In the genomic region with DNA sequence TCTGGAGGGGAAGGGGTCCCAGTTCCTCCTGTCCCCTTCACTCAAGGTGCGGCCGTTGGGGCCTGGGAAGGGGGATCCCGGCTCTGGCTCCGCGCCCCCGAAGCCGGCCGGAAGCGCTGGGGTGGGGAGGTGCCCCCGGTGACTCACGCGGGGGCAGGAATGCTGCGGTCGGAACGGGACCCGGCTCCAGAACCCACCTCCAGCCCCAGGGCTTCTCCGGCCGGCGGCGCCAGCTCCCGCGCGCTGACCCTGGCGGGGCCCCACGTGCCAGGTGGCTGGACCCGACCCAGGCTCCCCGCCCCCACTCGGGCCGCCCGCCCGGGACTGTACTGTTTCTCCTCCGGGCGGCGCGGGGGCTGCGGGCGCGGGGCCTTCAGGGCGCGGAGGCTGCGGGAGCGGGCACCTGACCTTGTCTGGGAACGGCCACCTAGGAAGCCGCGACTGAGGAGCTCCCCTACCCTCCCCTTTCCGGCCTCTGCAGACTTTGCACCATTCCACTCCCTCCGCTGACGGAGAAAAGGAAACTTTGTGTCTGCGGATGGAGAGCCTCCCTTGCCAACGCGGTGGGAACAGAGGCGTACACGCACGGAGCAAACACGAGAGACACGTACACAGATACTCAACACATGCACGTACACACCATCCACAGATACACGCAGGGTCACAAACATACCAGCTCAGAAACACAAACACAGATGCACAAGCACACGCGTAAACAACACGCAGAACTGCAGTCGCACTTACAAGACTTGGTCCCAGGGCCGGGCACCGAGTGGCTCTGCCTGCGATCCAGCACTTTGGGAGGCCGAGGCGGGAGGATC, we compare ENCODE assay signal across 8 cellular contexts. TPM values are rescaled to one million over a fixed set of nuclear protein-coding genes. Genes with fewer than 3 reads are reported as not detected.
DNase-seq lines count a peak whose midpoint lies in the region; ATAC-seq, FAIRE-seq and TF ChIP-seq lines count a peak whose summit lies in the region.

No MANE protein-coding gene starts in this region.

- peak overlapping the region; percentile 80 for H3K27ac Mint-ChIP-seq in T-helper 1 cell treated with Interleukin-12 subunit alpha and Interleukin-12 subunit beta and Interleukin-4 antibody, amounts not matched to agents 30 μg/mL and 1 μg/mL, for 36 hours

- no peaks in the 10 kb centered on the region for H3K36me3 ChIP-seq in GM12878 (ENCODE audit: control insufficient read depth in 2 of 2, insufficient read depth in 2 of 2, low read length in 1 of 2)
- 0 out of 2 replicates have a peak, but pooled peaks cover 2% of the 10 kb centered on the region for H3K36me3 ChIP-seq in iPS DF 6.9 (ENCODE audit: control insufficient read depth, insufficient read depth, low read length)

- POLR2A ChIA-PET in GM12878 (lab: Charles Lee): no interaction called here

- no peak for TF ChIP-seq POLR2A in GM12878 (IDR thresholded peaks at IDR 0.05; ENCODE audit: low read depth, low read length)

- H3K9ac ChIP-seq in GM12878 (ENCODE audit: control insufficient read depth, insufficient read depth, low read length): no peak overlapping the region

- no peak for ATAC-seq in GM12878
- ATAC-seq in GM18867 (IDR thresholded peaks at IDR 0.05; ENCODE audit: unreplicated experiment): no peak
- no peak for ATAC-seq in HG02623 (IDR thresholded peaks at IDR 0.05; ENCODE audit: unreplicated experiment)

- H3K4me1 ChIP-seq in GM12878 (ENCODE audit: control insufficient read depth, insufficient read depth, low read length): no peaks in the 10 kb centered on the region
- peaks cover 7% of the 10 kb centered on the region; the same call in 1 of the 2 replicates for H3K4me1 ChIP-seq in iPS DF 6.9 (ENCODE audit: control insufficient read depth, insufficient read depth, low read length)

- H3K4me1 Mint-ChIP-seq in T-helper 1 cell treated with Interleukin-12 subunit alpha and Interleukin-12 subunit beta and Interleukin-4 antibody, amounts not matched to agents 30 μg/mL and 1 μg/mL, for 36 hours (ENCODE audit: low read depth): peaks cover 13% of the 10 kb centered on the region

- H3K79me2 ChIP-seq in GM12878 (ENCODE audit: control insufficient read depth, insufficient read depth, low read length): no peaks in the 10 kb centered on the region

- no peaks in the 10 kb centered on the region for H3K9me3 Mint-ChIP-seq in T-helper 1 cell treated with Interleukin-12 subunit alpha and Interleukin-12 subunit beta and Interleukin-4 antibody, amounts not matched to agents 30 μg/mL and 1 μg/mL, for 36 hours

- no peak overlapping the region for H3K4me3 ChIP-seq in GM12878
- H3K4me3 ChIP-seq in iPS DF 6.9 (ENCODE audit: low read length): peak overlapping the region; percentile 16; the same call in 1 of the 2 replicates
- H3K4me3 ChIP-seq in retinal pigment epithelial cell (ENCODE audit: low read length): peak overlapping the region; percentile 30

- H3K27me3 ChIP-seq in GM12878 (replicated peaks in 1 of 2; ENCODE audit: control insufficient read depth in 2 of 2, insufficient read depth in 2 of 2, low read length in 1 of 2) (peaks cover 0 to 3% of the 10 kb centered on the region in 2 experiments; a peak in 2 of 4 replicates), iPS DF 6.9 (ENCODE audit: control insufficient read depth, insufficient read depth, low read length) (no peaks in the 10 kb centered on the region)

- peak; percentile 96 for DNase-seq in GM03348 (ENCODE audit: low spot score)
- no peak for DNase-seq in GM12878 (ENCODE audit: low read depth, low spot score)
- no peak for DNase-seq in iPS DF 6.9 (ENCODE audit: low read depth, low spot score)
- peak; percentile 65 for DNase-seq in retinal pigment epithelial cell (ENCODE audit: low read depth)
- no peak for DNase-seq in NOMO-1 (lab: John Stamatoyannopoulos, UW; ENCODE audit: unreplicated experiment in 2 of 2)

- H3K9me3 ChIP-seq in GM12878 (replicated peaks; ENCODE audit: control insufficient read depth, insufficient read depth, low read length) (no peaks in the 10 kb centered on the region), iPS DF 6.9 (ENCODE audit: control insufficient read depth, insufficient read depth, low read length) (no peaks in the 10 kb centered on the region)

- peaks cover 20% of the 10 kb centered on the region for H3K27me3 Mint-ChIP-seq in T-helper 1 cell treated with Interleukin-12 subunit alpha and Interleukin-12 subunit beta and Interleukin-4 antibody, amounts not matched to agents 30 μg/mL and 1 μg/mL, for 36 hours (ENCODE audit: low read depth)

- SMC1A ChIA-PET in GM12878 (lab: Charles Lee; ENCODE audit: uncharacterized antibody, unreplicated experiment): no interaction called here

- TF ChIP-seq CTCF in GM12878 (IDR thresholded peaks at IDR 0.05 in 2 of 3, conservative IDR thresholded peaks at IDR 0.05 in 1 of 3; ENCODE audit: control insufficient read depth in 2 of 3, extremely low read depth in 1 of 3, insufficient read depth in 1 of 3, low read depth in 3 of 3, low read length in 3 of 3) (no peak), retinal pigment epithelial cell (conservative IDR thresholded peaks at IDR 0.05; ENCODE audit: low read depth, low read length) (no peak)

- H3K27ac ChIP-seq in GM12878 (ENCODE audit: control insufficient read depth, insufficient read depth) (no peak overlapping the region), iPS DF 6.9 (ENCODE audit: low read length) (no peak overlapping the region)

- H3K36me3 Mint-ChIP-seq in T-helper 1 cell treated with Interleukin-12 subunit alpha and Interleukin-12 subunit beta and Interleukin-4 antibody, amounts not matched to agents 30 μg/mL and 1 μg/mL, for 36 hours (ENCODE audit: low read depth): no peaks in the 10 kb centered on the region

- H4K20me1 ChIP-seq in GM12878 (ENCODE audit: control insufficient read depth, insufficient read depth): no peaks in the 10 kb centered on the region

- H3K4me2 ChIP-seq in GM12878 (ENCODE audit: control insufficient read depth, insufficient read depth): no peak overlapping the region

- in situ Hi-C loops in GM12878 (cut with MboI): no loop called here

- peak; percentile 44 for FAIRE-seq in GM12878 (lab: Jason Lieb, UNC)

- RAD21 ChIA-PET in GM12878 (lab: Charles Lee; ENCODE audit: unreplicated experiment): no interaction called here

- intact Hi-C loops in GM12878 (cut with micrococcal nuclease; ENCODE audit: unreplicated experiment): no loop called here

- 16% methylated on average over 37 of the region's 67 CpGs for WGBS in GM12878 (ENCODE audit: insufficient coverage, insufficient replicate concordance, low lambda C conversion rate, missing lambda C conversion rate)
- no CpG with 5 or more reads among the region's 67 CpGs for WGBS in iPS DF 6.9 (ENCODE audit: insufficient coverage, insufficient read length)

- no peak for TF ChIP-seq RAD21 in GM12878 (IDR thresholded peaks at IDR 0.05; ENCODE audit: insufficient read depth, low read depth, low read length)

- H3K4me3 Mint-ChIP-seq in T-helper 1 cell treated with Interleukin-12 subunit alpha and Interleukin-12 subunit beta and Interleukin-4 antibody, amounts not matched to agents 30 μg/mL and 1 μg/mL, for 36 hours: peak overlapping the region; percentile 89

- TF ChIP-seq EP300 in GM12878 (IDR thresholded peaks at IDR 0.05; ENCODE audit: borderline replicate concordance in 1 of 2, control insufficient read depth in 1 of 2, low read depth in 2 of 2, low read length in 2 of 2): no peak

- CTCF ChIA-PET in GM12878 (lab: Yijun Ruan, JAX): interaction anchor here (1.3 kb wide), 1 partner anchor 21 kb away, joined by 3 read pairs; no protein-coding TSS in a partner anchor

- no TSS peak for BruUV-seq in GM12878 (replicated peaks; lab: Mats Ljungman, UMichigan)

- H2AFZ ChIP-seq in GM12878 (ENCODE audit: control insufficient read depth, low read depth, low read length): no peak overlapping the region; the same call in 1 of the 2 replicates

RNA-seq across cellular contexts. Expression of a gene that starts 7.2 kb away (rescaled TPM):
- total RNA-seq in GM12878 (2013; cell fraction: nucleolus; rRNA removed): not detected in 2 replicates
- total RNA-seq in GM12878 (2014; rRNA removed) (under 0.01 TPM in 2 replicates), GM12878 (2014; rRNA removed; fragmentation: Illumina TruSeq; extraction: Trizol) (not detected in 2 replicates), GM12878 (2021) (0.16 and 0.26 TPM in 2 replicates)
- 0.05 TPM for polyA plus RNA-seq in GM12878 (2011; ENCODE audit: low read depth)
- polyA plus RNA-seq in GM12878 (2011; rRNA removed) (0.03 and 0.10 TPM in 2 replicates), GM12878 (2014; fragmentation: Illumina TruSeq; extraction: Trizol) (0.08 TPM in 1 of 2 replicates, not detected in the other), GM12878 (2014; fragmentation: Nextera tagmentation; extraction: Ambion mirVana) (under 1 TPM in 1 of 2 experiments, not detected in 1; 0.05 TPM), GM12878 (2014; rRNA removed) (not detected in 2 replicates), GM12878 (2016; fragmentation: Nextera tagmentation; extraction: Ambion mirVana) (under 1 TPM; 0.05 to 0.33 TPM)
- polyA plus RNA-seq in GM12878 (2011; cell fraction: cytosol; rRNA removed): 0.06 and 0.30 TPM in 2 replicates
- 0.04 TPM in 1 of 2 replicates, not detected in the other for polyA plus RNA-seq in GM12878 (2011; cell fraction: nucleus; rRNA removed)
- polyA plus RNA-seq in GM12878 (2012): 0.05 and 0.08 TPM in 2 replicates
- polyA minus RNA-seq in GM12878 (2011; rRNA and poly(A)+ RNA removed): 0.15 and 0.37 TPM in 2 replicates
- polyA minus RNA-seq in GM12878 (2011; cell fraction: cytosol; rRNA and poly(A)+ RNA removed): 0.62 TPM in 1 of 2 replicates, not detected in the other
- polyA minus RNA-seq in GM12878 (2011; cell fraction: nucleus; rRNA and poly(A)+ RNA removed): 0.12 and 0.29 TPM in 2 replicates

RNA-seq across cellular contexts. Expression of a gene that starts 33.2 kb away (rescaled TPM):
- total RNA-seq in GM12878 (2013; cell fraction: nucleolus; rRNA removed): not detected in 2 replicates
- total RNA-seq in GM12878 (2014; rRNA removed) (not detected in 2 replicates), GM12878 (2014; rRNA removed; fragmentation: Illumina TruSeq; extraction: Trizol) (not detected in 2 replicates), GM12878 (2021) (0.15 and 0.37 TPM in 2 replicates)
- 0.17 TPM for polyA plus RNA-seq in GM12878 (2011; ENCODE audit: low read depth)
- polyA plus RNA-seq in GM12878 (2011; rRNA removed) (0.03 TPM in 1 of 2 replicates, not detected in the other), GM12878 (2014; fragmentation: Illumina TruSeq; extraction: Trizol) (0.28 TPM in 1 of 2 replicates, not detected in the other), GM12878 (2014; fragmentation: Nextera tagmentation; extraction: Ambion mirVana) (under 1 TPM; 0.04 to 0.08 TPM), GM12878 (2014; rRNA removed) (0.05 and 0.11 TPM in 2 replicates), GM12878 (2016; fragmentation: Nextera tagmentation; extraction: Ambion mirVana) (under 1 TPM; 0.21 to 0.28 TPM)
- 0.03 and 0.07 TPM in 2 replicates for polyA plus RNA-seq in GM12878 (2011; cell fraction: cytosol; rRNA removed)
- polyA plus RNA-seq in GM12878 (2011; cell fraction: nucleus; rRNA removed): 0.20 TPM in 1 of 2 replicates, not detected in the other
- 0.38 and 0.92 TPM in 2 replicates for polyA plus RNA-seq in GM12878 (2012)
- not detected in 2 replicates for polyA minus RNA-seq in GM12878 (2011; rRNA and poly(A)+ RNA removed)
- polyA minus RNA-seq in GM12878 (2011; cell fraction: cytosol; rRNA and poly(A)+ RNA removed): not detected in 2 replicates
- 0.10 TPM in 1 of 2 replicates, not detected in the other for polyA minus RNA-seq in GM12878 (2011; cell fraction: nucleus; rRNA and poly(A)+ RNA removed)

RNA-seq across cellular contexts. Expression of a gene that starts 37.9 kb away (rescaled TPM):
- 152 and 164 TPM in 2 replicates for total RNA-seq in GM12878 (2013; cell fraction: nucleolus; rRNA removed)
- 96.3 and 101 TPM in 2 replicates for total RNA-seq in GM12878 (2014; rRNA removed)
- total RNA-seq in GM12878 (2014; rRNA removed; fragmentation: Illumina TruSeq; extraction: Trizol): 88.8 and 100 TPM in 2 replicates
- total RNA-seq in GM12878 (2021): 276 TPM in 2 replicates
- 52.2 TPM for polyA plus RNA-seq in GM12878 (2011; ENCODE audit: low read depth)
- polyA plus RNA-seq in GM12878 (2011; rRNA removed): 37.7 and 61.7 TPM in 2 replicates
- polyA plus RNA-seq in GM12878 (2011; cell fraction: cytosol; rRNA removed): 46.3 and 65.1 TPM in 2 replicates
- 49.1 and 66.4 TPM in 2 replicates for polyA plus RNA-seq in GM12878 (2011; cell fraction: nucleus; rRNA removed)
- polyA plus RNA-seq in GM12878 (2012): 120 and 147 TPM in 2 replicates
- 149 and 175 TPM in 2 replicates for polyA plus RNA-seq in GM12878 (2014; fragmentation: Illumina TruSeq; extraction: Trizol)
- polyA plus RNA-seq in GM12878 (2014; fragmentation: Nextera tagmentation; extraction: Ambion mirVana): 10 to 100 TPM; 11.1 to 26.3 TPM
- 132 and 168 TPM in 2 replicates for polyA plus RNA-seq in GM12878 (2014; rRNA removed)
- polyA plus RNA-seq in GM12878 (2016; fragmentation: Nextera tagmentation; extraction: Ambion mirVana): 100 to 1,000 TPM; 178 to 185 TPM
- 58.4 and 63.7 TPM in 2 replicates for polyA minus RNA-seq in GM12878 (2011; rRNA and poly(A)+ RNA removed)
- 38.7 and 41.0 TPM in 2 replicates for polyA minus RNA-seq in GM12878 (2011; cell fraction: cytosol; rRNA and poly(A)+ RNA removed)
- polyA minus RNA-seq in GM12878 (2011; cell fraction: nucleus; rRNA and poly(A)+ RNA removed): 36.3 and 72.3 TPM in 2 replicates

Comparison
In these comparisons a context has a peak if more than half of its experiments do, and no peak if none do; other contexts are left out.
1. DNase-seq: peak in GM03348 (single experiment) and retinal pigment epithelial cell (single experiment); none in GM12878 (single experiment), iPS DF 6.9 (single experiment) and NOMO-1 (0 of 2).